Comparison of ENCODE assay signal across 7 cellular contexts in the genomic region with DNA sequence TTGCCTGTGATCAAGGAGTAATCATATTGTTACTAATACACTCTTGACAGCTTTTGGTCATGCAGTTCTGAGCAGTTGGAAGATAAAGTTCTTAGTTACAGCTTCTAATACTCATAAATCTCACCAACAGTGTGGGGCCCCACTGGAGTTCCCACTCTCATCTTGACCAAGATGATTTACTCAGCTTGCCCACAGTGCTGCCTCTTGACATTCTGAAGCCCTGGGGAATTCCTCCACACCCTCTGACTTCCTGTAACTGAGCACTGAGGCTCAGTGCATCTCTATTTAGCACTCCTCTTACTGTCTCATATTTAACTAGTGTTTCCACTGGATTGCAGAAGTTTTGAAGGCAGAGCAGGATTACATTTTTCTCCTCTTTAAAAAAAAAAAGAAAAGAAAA. TPM values are rescaled to one million over a fixed set of nuclear protein-coding genes. Genes with fewer than 3 reads are reported as not detected.
DNase-seq lines count a peak whose midpoint lies in the region; ATAC-seq and TF ChIP-seq lines count a peak whose summit lies in the region.

No MANE protein-coding gene starts in this region.

- H3K27ac Mint-ChIP-seq in activated T-cell treated with anti-CD3 and anti-CD28 coated beads, Interleukin-2, amount 50 U/mL, for 72 hours, result peak overlapping the region; percentile 96

- H3K4me1 Mint-ChIP-seq in activated T-cell treated with anti-CD3 and anti-CD28 coated beads, Interleukin-2, amount 50 U/mL, for 72 hours (ENCODE audit: low read depth), result peaks cover 58% of the 10 kb centered on the region

- H3K79me2 ChIP-seq in OCI-LY3 (ENCODE audit: low read length), result peaks cover 50% of the 10 kb centered on the region

- no peaks in the 10 kb centered on the region for H3K9me3 Mint-ChIP-seq in activated T-cell treated with anti-CD3 and anti-CD28 coated beads, Interleukin-2, amount 50 U/mL, for 72 hours

- intact Hi-C loops in ovary (cut with DNase I), result no loop called here

- H2AFZ ChIP-seq in OCI-LY3 (ENCODE audit: low read depth, low read length), result no peak overlapping the region

- TF ChIP-seq EP300 in ovary (IDR thresholded peaks at IDR 0.05), result no peak

- H3K27ac ChIP-seq in OCI-LY3 (ENCODE audit: low read length) (peak overlapping the region; percentile 89), ovary (no peak overlapping the region)

- peak; percentile 78 to 88 for DNase-seq in activated T-cell treated with anti-CD3 and anti-CD28 coated beads, Interleukin-2, amount 50 U/mL, for 72 hours
- DNase-seq in hippocampal formation (lab: John Stamatoyannopoulos, UW), result peak; percentile 27 to 33
- DNase-seq in stimulated activated CD8-positive, alpha-beta memory T cell treated with anti-CD3 and anti-CD28 coated beads, Interleukin-12 subunit alpha, Interleukin-12 subunit beta, amount 100 ng/mL, for 24 hours (ENCODE audit: extremely low read depth), result peak; percentile 54
- DNase-seq in ovary, result no peak

- H3K4me1 ChIP-seq in OCI-LY3 (ENCODE audit: low read length), result peaks cover 76% of the 10 kb centered on the region
- peaks cover 14% of the 10 kb centered on the region for H3K4me1 ChIP-seq in ovary (ENCODE audit: insufficient read depth)

- ATAC-seq in GM18520 (IDR thresholded peaks at IDR 0.05; ENCODE audit: unreplicated experiment) (peak; percentile 54), HG02840 (IDR thresholded peaks at IDR 0.05; ENCODE audit: low FRiP score, unreplicated experiment) (peak; percentile 55)
- ATAC-seq in activated T-cell treated with anti-CD3 and anti-CD28 coated beads, Interleukin-2, amount 50 U/mL, for 72 hours (replicated peaks in 1 of 2), result peak; percentile 70 to 74

- H3K36me3 Mint-ChIP-seq in activated T-cell treated with anti-CD3 and anti-CD28 coated beads, Interleukin-2, amount 50 U/mL, for 72 hours (ENCODE audit: insufficient read depth in 2 of 2), result peaks cover 16% of the 10 kb centered on the region in 2 donors

- peak overlapping the region; percentile 87 for H3K4me3 ChIP-seq in OCI-LY3 (ENCODE audit: low read length)
- no peak overlapping the region for H3K4me3 ChIP-seq in ovary

- no peak for TF ChIP-seq CTCF in OCI-LY3 (IDR thresholded peaks at IDR 0.05; ENCODE audit: low read depth, low read length)
- no peak for TF ChIP-seq CTCF in ovary (IDR thresholded peaks at IDR 0.05)

- H4K20me1 ChIP-seq in OCI-LY3 (ENCODE audit: insufficient read depth, low read length), result no peaks in the 10 kb centered on the region

- H3K4me2 ChIP-seq in OCI-LY3 (ENCODE audit: low read length), result peak overlapping the region; percentile 82

- peak overlapping the region; percentile 59 for H3K9ac ChIP-seq in OCI-LY3 (ENCODE audit: low read length)

- no peaks in the 10 kb centered on the region for H3K9me3 ChIP-seq in OCI-LY3 (ENCODE audit: insufficient read depth, low read length)
- H3K9me3 ChIP-seq in ovary, result no peaks in the 10 kb centered on the region

- no peak for TF ChIP-seq POLR2A in ovary (IDR thresholded peaks at IDR 0.05)

- peaks cover 7% of the 10 kb centered on the region for H3K36me3 ChIP-seq in OCI-LY3 (replicated peaks; ENCODE audit: low read depth, low read length)
- H3K36me3 ChIP-seq in ovary, result no peaks in the 10 kb centered on the region

- H3K27me3 Mint-ChIP-seq in activated T-cell treated with anti-CD3 and anti-CD28 coated beads, Interleukin-2, amount 50 U/mL, for 72 hours (ENCODE audit: low read depth), result no peaks in the 10 kb centered on the region

- peak overlapping the region; percentile 95 to 96 for H3K4me3 Mint-ChIP-seq in activated T-cell treated with anti-CD3 and anti-CD28 coated beads, Interleukin-2, amount 50 U/mL, for 72 hours

- H3K27me3 ChIP-seq in OCI-LY3 (ENCODE audit: low read depth, low read length), result no peaks in the 10 kb centered on the region
- H3K27me3 ChIP-seq in ovary, result no peaks in the 10 kb centered on the region

RNA-seq across cellular contexts. Expression of gene ARL6IP5, which starts 1.9 kb away (rescaled TPM):
- 100 to 1,000 TPM in 1 of 2 donors, 10 to 100 TPM in 1; 93.1 to 106 TPM for total RNA-seq in activated T-cell treated with anti-CD3 and anti-CD28 coated beads, Interleukin-2, amount 50 U/mL, for 72 hours
- total RNA-seq in ovary, result 100 to 1,000 TPM in 1 of 7 donors, 10 to 100 TPM in 6; 59.0 to 114 (median 77.4) TPM
- 100 to 1,000 TPM in 1 of 2 donors, 10 to 100 TPM in 1; 80.7 to 197 TPM for polyA plus RNA-seq in ovary

RNA-seq across cellular contexts. Expression of gene UBA3, which starts 2.6 kb away (rescaled TPM):
- total RNA-seq in activated T-cell treated with anti-CD3 and anti-CD28 coated beads, Interleukin-2, amount 50 U/mL, for 72 hours, result 10 to 100 TPM; 81.5 to 95.3 TPM
- 10 to 100 TPM; 43.7 to 54.9 (median 49.5) TPM for total RNA-seq in ovary
- polyA plus RNA-seq in ovary, result 10 to 100 TPM; 34.7 to 42.9 TPM

RNA-seq across cellular contexts. Expression of gene TMF1, which starts 30.7 kb away (rescaled TPM):
- total RNA-seq in activated T-cell treated with anti-CD3 and anti-CD28 coated beads, Interleukin-2, amount 50 U/mL, for 72 hours, result 10 to 100 TPM; 32.2 to 41.9 TPM
- 10 to 100 TPM; 24.1 to 36.4 (median 28.7) TPM for total RNA-seq in ovary
- polyA plus RNA-seq in ovary, result 10 to 100 TPM; 10.7 to 14.2 TPM

RNA-seq across cellular contexts. Expression of gene LMOD3, which starts 39.6 kb away (rescaled TPM):
- not detected for total RNA-seq in activated T-cell treated with anti-CD3 and anti-CD28 coated beads, Interleukin-2, amount 50 U/mL, for 72 hours
- total RNA-seq in ovary, result under 1 TPM in 1 of 7 donors, not detected in 6; 0.10 TPM
- polyA plus RNA-seq in ovary, result under 1 TPM; 0.13 to 0.36 TPM

Comparison
In these comparisons a context has a peak if more than half of its experiments do, and no peak if none do; other contexts are left out.
1. DNase-seq: peak in activated T-cell treated with anti-CD3 and anti-CD28 coated beads, Interleukin-2, amount 50 U/mL, for 72 hours (2 of 2), hippocampal formation (2 of 2) and stimulated activated CD8-positive, alpha-beta memory T cell treated with anti-CD3 and anti-CD28 coated beads, Interleukin-12 subunit alpha, Interleukin-12 subunit beta, amount 100 ng/mL, for 24 hours (single experiment); none in ovary (0 of 5).
2. Peak in every context shown above with its lines, with median percentiles within 50 percentile points of each other: ATAC-seq.